18 cellular contexts compared by ENCODE assay signal in the genomic region with DNA sequence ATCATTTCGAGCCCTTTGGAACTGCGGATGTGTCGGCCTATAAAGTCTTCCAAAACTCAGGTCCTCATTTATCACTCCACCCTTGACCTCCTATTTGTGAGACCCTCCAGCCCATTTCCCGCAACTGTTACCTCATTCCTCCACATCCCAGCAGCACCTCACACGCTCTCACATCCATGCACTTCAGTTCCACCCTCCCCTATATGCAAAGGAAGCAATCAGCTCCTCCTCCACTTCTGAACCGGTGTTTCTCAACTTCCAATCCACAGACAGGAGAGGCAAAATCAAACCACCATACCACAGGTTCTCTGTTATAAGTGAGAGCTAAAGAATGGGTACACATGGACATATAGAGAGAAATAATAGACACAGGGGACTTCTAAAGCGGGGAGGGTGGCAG. TPM values are rescaled to one million over a fixed set of nuclear protein-coding genes. Genes with fewer than 3 reads are reported as not detected.
DNase-seq lines count a peak whose midpoint lies in the region; TF ChIP-seq lines count a peak whose summit lies in the region.
"Had no signal": no experiment of that assay in that cellular context is flagged by ENCODE, and none has a peak within 500 bp of the region (broad histone marks: within the 10 kb centered on the region; RNA-seq: fewer than 3 reads in every experiment).

No MANE protein-coding gene starts in this region.

- DNase-seq in HuH-7 (ENCODE audit: low spot score), result peak; percentile 53
- no peak for DNase-seq in chondrocyte (ENCODE audit: low spot score)
- no peak for DNase-seq in nephron progenitor cell
- DNase-seq in MCF 10A (ENCODE audit: unreplicated experiment), result no peak
- no peak for DNase-seq in occipital lobe (lab: John Stamatoyannopoulos, UW)
- no peak for DNase-seq in kidney glomerular epithelial cell (lab: John Stamatoyannopoulos, UW)
- DNase-seq: ACHN; Calu3; CD4-positive, alpha-beta T cell; DMS79; NCI-H2107; NCI-H345; NCI-H526 treated with DMSO at 0.1 percent for 48 hours; PC-3 had no signal

- CTCF ChIA-PET in MCF 10A (lab: Yijun Ruan, JAX), result interaction anchor here (1.0 to 1.2 kb wide), 2 partner anchors 10 to 45 kb away, joined by 3 to 5 read pairs; no protein-coding TSS in a partner anchor

- peaks cover 21% of the 10 kb centered on the region for H3K4me1 ChIP-seq in stomach smooth muscle (ENCODE audit: control insufficient read depth, insufficient read depth, low read length)

- H3K9me3 Mint-ChIP-seq in chondrocyte (ENCODE audit: low read depth), result no peaks in the 10 kb centered on the region
- no peaks in the 10 kb centered on the region for H3K9me3 Mint-ChIP-seq in nephron progenitor cell
- H3K9me3 Mint-ChIP-seq in MCF 10A (ENCODE audit: unreplicated experiment), result no peaks in the 10 kb centered on the region
- H3K9me3 Mint-ChIP-seq: CD4-positive, alpha-beta T cell; GM23338 had no signal

- H3K36me3 ChIP-seq in stomach smooth muscle (ENCODE audit: control insufficient read depth in 2 of 2, insufficient read depth in 2 of 2, low read length in 2 of 2), result no peaks in the 10 kb centered on the region

- H3K4me1 Mint-ChIP-seq in chondrocyte (ENCODE audit: low read depth), result peaks cover 23% of the 10 kb centered on the region
- H3K4me1 Mint-ChIP-seq in nephron progenitor cell, result peaks cover 19% of the 10 kb centered on the region
- H3K4me1 Mint-ChIP-seq in MCF 10A (ENCODE audit: insufficient read depth, unreplicated experiment), result no peaks in the 10 kb centered on the region
- H3K4me1 Mint-ChIP-seq: GM23338 had no signal

- POLR2A ChIA-PET in MCF 10A (lab: Yijun Ruan, JAX), result no interaction called here

- H3K9ac ChIP-seq in stomach smooth muscle (ENCODE audit: low read length in 2 of 2), result no peak overlapping the region

- peak overlapping the region; percentile 86 for H3K27ac Mint-ChIP-seq in chondrocyte (ENCODE audit: unreplicated experiment)
- peak overlapping the region; percentile 18 for H3K27ac Mint-ChIP-seq in nephron progenitor cell
- no peak overlapping the region for H3K27ac Mint-ChIP-seq in MCF 10A (ENCODE audit: low read depth, unreplicated experiment)
- H3K27ac Mint-ChIP-seq: CD4-positive, alpha-beta T cell; GM23338 had no signal

- H3K4me3 Mint-ChIP-seq in chondrocyte (ENCODE audit: unreplicated experiment), result no peak overlapping the region
- H3K4me3 Mint-ChIP-seq in nephron progenitor cell, result no peak overlapping the region
- H3K4me3 Mint-ChIP-seq in MCF 10A (ENCODE audit: unreplicated experiment), result no peak overlapping the region
- H3K4me3 Mint-ChIP-seq: CD4-positive, alpha-beta T cell; GM23338 had no signal

- H3K27me3 Mint-ChIP-seq in chondrocyte (ENCODE audit: low read depth) (peaks cover 1% of the 10 kb centered on the region), nephron progenitor cell (ENCODE audit: low read depth, poor library complexity) (peaks cover 5% of the 10 kb centered on the region), MCF 10A (ENCODE audit: insufficient read depth, unreplicated experiment) (no peaks in the 10 kb centered on the region)

- no TSS peak for BruUV-seq in MCF 10A (replicated peaks; lab: Mats Ljungman, UMichigan)

- H3K27me3 ChIP-seq in stomach smooth muscle (ENCODE audit: control insufficient read depth in 1 of 2, insufficient read depth in 2 of 2, low read length in 2 of 2), result no peaks in the 10 kb centered on the region

- H3K9me3 ChIP-seq in stomach smooth muscle (ENCODE audit: control insufficient read depth in 2 of 2, low read length in 2 of 2), result peaks cover 0 to 2% of the 10 kb centered on the region in 2 donors

- intact Hi-C loops in MCF 10A (cut with micrococcal nuclease), result no loop called here

- H3K4me3 ChIP-seq in stomach smooth muscle (ENCODE audit: low read length in 2 of 2), result peak overlapping the region in 1 of 2 donors; percentile 49
- H3K4me3 ChIP-seq: GM12878, GM23338, K562 had no signal

- H3K36me3 Mint-ChIP-seq in chondrocyte (ENCODE audit: low read depth) (no peaks in the 10 kb centered on the region), nephron progenitor cell (ENCODE audit: low read depth) (no peaks in the 10 kb centered on the region), MCF 10A (ENCODE audit: insufficient read depth, unreplicated experiment) (no peaks in the 10 kb centered on the region)

- H3K27ac ChIP-seq in stomach smooth muscle (ENCODE audit: low read length), result peak overlapping the region; percentile 80

- TF ChIP-seq CTCF in chondrocyte (IDR thresholded peaks at IDR 0.05) (no peak), nephron progenitor cell (IDR thresholded peaks at IDR 0.05) (no peak), MCF 10A (IDR thresholded peaks at IDR 0.05; ENCODE audit: unreplicated experiment) (no peak)

RNA-seq across cellular contexts. Expression of a gene that starts 36.7 kb away (rescaled TPM):
- 4.6 to 11.4 TPM (median 5.2 TPM) in 3 replicates for total RNA-seq in chondrocyte
- 5.2 and 7.1 TPM in 2 replicates for total RNA-seq in MCF 10A (2022)
- total RNA-seq in occipital lobe, result 5.8 TPM
- total RNA-seq: CD4-positive, alpha-beta T cell had no signal
